Comparison of ENCODE assay signal across 20 cellular contexts in the genomic region with DNA sequence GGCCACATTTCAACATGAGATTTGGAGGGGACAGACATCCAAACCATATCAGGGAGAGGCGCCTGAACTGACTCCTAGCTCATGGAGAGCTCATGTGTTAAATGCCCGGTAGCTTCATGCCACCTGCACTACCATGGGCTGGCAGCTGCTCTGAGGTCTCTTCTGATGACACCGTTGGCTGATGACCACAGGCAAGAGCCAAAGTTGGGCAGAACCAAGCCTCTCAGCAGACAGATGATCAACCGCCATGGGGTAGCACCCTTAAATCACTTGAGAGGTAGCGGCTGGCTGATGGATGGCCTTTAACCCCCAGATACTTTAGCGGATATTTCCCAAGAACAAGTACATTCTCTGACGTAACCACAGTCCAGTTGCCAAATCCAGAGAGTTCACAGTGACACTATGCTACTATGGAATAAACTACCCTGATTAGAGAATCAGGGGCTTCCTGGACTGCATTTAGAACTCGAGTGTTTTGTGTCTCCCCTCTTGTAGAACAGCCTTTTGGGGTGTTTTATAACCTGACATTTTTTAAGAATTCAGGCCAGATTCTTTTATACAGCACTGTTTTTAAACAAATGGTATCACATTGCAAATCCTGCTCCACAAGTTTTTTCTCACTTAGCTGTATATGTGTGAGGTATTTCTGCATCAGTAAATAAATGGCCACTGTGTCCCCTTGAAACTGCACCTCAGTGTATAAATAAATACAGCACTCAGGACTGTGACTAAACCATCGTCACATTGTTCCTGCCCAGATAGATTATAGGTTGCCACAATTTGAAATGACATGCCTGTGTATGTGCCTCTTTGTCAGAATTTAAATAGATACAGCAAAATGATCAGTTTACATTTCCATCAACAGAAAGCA. TPM values are rescaled to one million over a fixed set of nuclear protein-coding genes. Genes with fewer than 3 reads are reported as not detected.
"Had no signal": no experiment of that assay in that cellular context is flagged by ENCODE, and none has a peak within 500 bp of the region (broad histone marks: within the 10 kb centered on the region; RNA-seq: fewer than 3 reads in every experiment).

No MANE protein-coding gene starts in this region.

- H3K4me1 ChIP-seq: gastroesophageal sphincter, heart right ventricle, parathyroid adenoma, sigmoid colon, stomach, testis had no signal

- DNase-seq: activated CD4-positive, alpha-beta T cell treated with anti-CD3 and anti-CD28 coated beads, Interleukin-2, amount 50 U/mL, for 48 hours; activated CD8-positive, alpha-beta memory T cell treated with anti-CD3 and anti-CD28 coated beads, Interleukin-2, amount 10 ng/mL, durations not matched to agents 7 days and 5 days; activated effector memory CD4-positive, alpha-beta T cell treated with Interleukin-2 at 50 U/mL for 16 hours; activated naive CD4-positive, alpha-beta T cell treated with anti-CD3 and anti-CD28 coated beads, Interleukin-2, amount 50 U/mL, for 16 hours; activated T-cell treated with anti-CD3 and anti-CD28 coated beads, Interleukin-2, amount 50 U/mL, for 24 hours; cortex of kidney; effector CD4-positive, alpha-beta T cell; heart right ventricle; naive thymus-derived CD4-positive, alpha-beta T cell; sigmoid colon; stimulated activated CD4-positive, alpha-beta T cell treated with anti-CD3 and anti-CD28 coated beads, Interleukin-1b, Interleukin-23, amount 100 ng/mL, for 48 hours; stomach; T-helper 1 cell; testis; WERI-Rb-1 had no signal

- H3K4me3 ChIP-seq: gastroesophageal sphincter, heart right ventricle, sigmoid colon, stomach, testis had no signal

- H3K27ac ChIP-seq: gastroesophageal sphincter, heart right ventricle, parathyroid adenoma, sigmoid colon, stomach, testis, WERI-Rb-1 had no signal

- H3K27me3 ChIP-seq: heart right ventricle, sigmoid colon, stomach, testis had no signal

- ATAC-seq: activated CD8-positive, alpha-beta memory T cell treated with anti-CD3 and anti-CD28 coated beads, Interleukin-2, amount 10 ng/mL, durations not matched to agents 7 days and 5 days; gastroesophageal sphincter; heart right ventricle; naive thymus-derived CD4-positive, alpha-beta T cell had no signal

- H3K36me3 ChIP-seq: gastroesophageal sphincter, heart right ventricle, sigmoid colon, stomach, WERI-Rb-1 had no signal

- H3K9me3 ChIP-seq: testis had no signal

RNA-seq across cellular contexts. Expression of a gene that starts 30.8 kb away (rescaled TPM):
- total RNA-seq: activated CD8-positive, alpha-beta memory T cell treated with anti-CD3 and anti-CD28 coated beads, Interleukin-2, amount 10 ng/mL, durations not matched to agents 7 days and 5 days; endothelial cell of umbilical vein; gastroesophageal sphincter; heart right ventricle; mononuclear cell; naive thymus-derived CD4-positive, alpha-beta T cell; sigmoid colon; stomach; testis; ureter had no signal
